ENCODE assay signal across 26 cellular contexts in genomic region chr16:11717811-11718210, GRCh38. TPM values are rescaled to one million over a fixed set of nuclear protein-coding genes. Genes with fewer than 3 reads are reported as not detected.
A peak's percentile ranks its signal among the peaks of the same experiment; 100 is the strongest.
DNase-seq lines count a peak whose midpoint lies in the region; ATAC-seq, FAIRE-seq and TF ChIP-seq lines count a peak whose summit lies in the region.
"Had no signal": no experiment of that assay in that cellular context is flagged by ENCODE, and none has a peak within 500 bp of the region (broad histone marks: within the 10 kb centered on the region; RNA-seq: fewer than 3 reads in every experiment).

No MANE protein-coding gene starts in this region.

- WGBS in GM12878 (ENCODE audit: insufficient coverage, insufficient replicate concordance, low lambda C conversion rate, missing lambda C conversion rate) = 24% methylated on average over 5 of the region's 5 CpGs

- in situ Hi-C loops in GM12878 (cut with MboI) = no loop called here

- H2AFZ ChIP-seq in Karpas-422 (ENCODE audit: low read length) (no peak overlapping the region), GM12878 (ENCODE audit: control insufficient read depth, low read depth, low read length) (no peak overlapping the region)

- peak overlapping the region in 2 of 3 donors; percentile 85 for H3K27ac Mint-ChIP-seq in CD4-positive, CD25-positive, alpha-beta regulatory T cell
- H3K27ac Mint-ChIP-seq in natural killer cell treated with Interleukin-12 subunit alpha and Interleukin-12 subunit beta and Interleukin-15 and Interleukin-18, amount 100 ng/mL, for 72 hours = no peak overlapping the region
- H3K27ac Mint-ChIP-seq: T-helper 1 cell treated with Interleukin-12 subunit alpha and Interleukin-12 subunit beta and Interleukin-4 antibody, amounts not matched to agents 30 μg/mL and 1 μg/mL, for 36 hours had no signal

- H3K27me3 Mint-ChIP-seq in CD4-positive, CD25-positive, alpha-beta regulatory T cell = peaks cover 4% of the 10 kb centered on the region
- H3K27me3 Mint-ChIP-seq in natural killer cell treated with Interleukin-12 subunit alpha and Interleukin-12 subunit beta and Interleukin-15 and Interleukin-18, amount 100 ng/mL, for 72 hours = no peaks in the 10 kb centered on the region
- H3K27me3 Mint-ChIP-seq: effector memory CD8-positive, alpha-beta T cell had no signal

- RAD21 ChIA-PET in GM12878 (lab: Charles Lee; ENCODE audit: unreplicated experiment) = interaction anchor here (0.7 to 2.2 kb wide), 4 partner anchors 33 to 186 kb away, joined by 3 to 10 read pairs (median 6); partner anchors contain the start of gene ZC3H7A

- TF ChIP-seq POLR2A in GM12878 (IDR thresholded peaks at IDR 0.05; ENCODE audit: low read depth, low read length) = no peak

- peak overlapping the region; percentile 7 for H3K27ac ChIP-seq in CD4-positive, CD25-positive, alpha-beta regulatory T cell (ENCODE audit: insufficient read depth, low read length, poor library complexity, severe bottlenecking)
- H3K27ac ChIP-seq in Karpas-422 (ENCODE audit: low read length) (peak overlapping the region; percentile 32), GM12878 (ENCODE audit: control insufficient read depth, insufficient read depth) (no peak overlapping the region), rectal smooth muscle tissue (ENCODE audit: low read depth, low read length) (peak overlapping the region; percentile 34), caudate nucleus (ENCODE audit: low read depth, low read length) (no peak overlapping the region)
- H3K27ac ChIP-seq: esophagus squamous epithelium, neutrophil had no signal

- H3K4me3 Mint-ChIP-seq in CD4-positive, CD25-positive, alpha-beta regulatory T cell = peak overlapping the region in 1 of 4 donors; percentile 19
- H3K4me3 Mint-ChIP-seq in natural killer cell treated with Interleukin-12 subunit alpha and Interleukin-12 subunit beta and Interleukin-15 and Interleukin-18, amount 100 ng/mL, for 72 hours = no peak overlapping the region
- H3K4me3 Mint-ChIP-seq: effector memory CD8-positive, alpha-beta T cell; T-helper 1 cell treated with Interleukin-12 subunit alpha and Interleukin-12 subunit beta and Interleukin-4 antibody, amounts not matched to agents 30 μg/mL and 1 μg/mL, for 36 hours had no signal

- ATAC-seq in CD4-positive, CD25-positive, alpha-beta regulatory T cell (ENCODE audit: low read depth in 2 of 2) = no peak
- ATAC-seq in GM12878 = no peak
- no peak for ATAC-seq in natural killer cell treated with Interleukin-12 subunit alpha and Interleukin-12 subunit beta and Interleukin-15 and Interleukin-18, amount 100 ng/mL, for 72 hours
- ATAC-seq: effector memory CD8-positive, alpha-beta T cell; gastroesophageal sphincter; HCT116; left ventricle myocardium superior; mucosa of descending colon had no signal

- no peaks in the 10 kb centered on the region for H3K9me3 ChIP-seq in CD4-positive, CD25-positive, alpha-beta regulatory T cell (ENCODE audit: control insufficient read depth in 2 of 2, low read length in 2 of 2)
- H3K9me3 ChIP-seq in Karpas-422 (ENCODE audit: low read length) (no peaks in the 10 kb centered on the region), GM12878 (replicated peaks; ENCODE audit: control insufficient read depth, insufficient read depth, low read length) (no peaks in the 10 kb centered on the region)
- H3K9me3 ChIP-seq: esophagus squamous epithelium, gastroesophageal sphincter, mucosa of descending colon, neutrophil, uterus had no signal

- H3K36me3 ChIP-seq in CD4-positive, CD25-positive, alpha-beta regulatory T cell (ENCODE audit: control insufficient read depth, insufficient read depth, low read length) = peaks cover 69% of the 10 kb centered on the region
- peaks cover 39% of the 10 kb centered on the region for H3K36me3 ChIP-seq in Karpas-422 (ENCODE audit: insufficient read depth, low read length)
- peaks cover 21 to 29% of the 10 kb centered on the region in 2 experiments for H3K36me3 ChIP-seq in GM12878 (ENCODE audit: control insufficient read depth in 2 of 2, insufficient read depth in 2 of 2, low read length in 1 of 2)
- H3K36me3 ChIP-seq in rectal smooth muscle tissue (ENCODE audit: control insufficient read depth, insufficient read depth, low read length) = peaks cover 15% of the 10 kb centered on the region
- H3K36me3 ChIP-seq: uterus had no signal

- no peaks in the 10 kb centered on the region for H3K27me3 ChIP-seq in CD4-positive, CD25-positive, alpha-beta regulatory T cell (ENCODE audit: control insufficient read depth, insufficient read depth, low read length)
- H3K27me3 ChIP-seq in Karpas-422 (ENCODE audit: low read length) = no peaks in the 10 kb centered on the region
- no peaks in the 10 kb centered on the region for H3K27me3 ChIP-seq in GM12878 (replicated peaks in 1 of 2; ENCODE audit: control insufficient read depth in 2 of 2, insufficient read depth in 2 of 2, low read length in 1 of 2)
- H3K27me3 ChIP-seq in rectal smooth muscle tissue (ENCODE audit: control insufficient read depth, insufficient read depth, low read length) = no peaks in the 10 kb centered on the region
- H3K27me3 ChIP-seq: esophagus squamous epithelium, gastroesophageal sphincter, neutrophil, uterus had no signal

- SMC1A ChIA-PET in GM12878 (lab: Charles Lee; ENCODE audit: uncharacterized antibody, unreplicated experiment) = interaction anchor here (1.1 to 6.7 kb wide), 8 partner anchors 10 to 186 kb away, joined by 3 to 41 read pairs (median 6); no protein-coding TSS in a partner anchor

- H3K9me3 Mint-ChIP-seq in CD4-positive, CD25-positive, alpha-beta regulatory T cell = no peaks in the 10 kb centered on the region
- no peaks in the 10 kb centered on the region for H3K9me3 Mint-ChIP-seq in natural killer cell treated with Interleukin-12 subunit alpha and Interleukin-12 subunit beta and Interleukin-15 and Interleukin-18, amount 100 ng/mL, for 72 hours
- H3K9me3 Mint-ChIP-seq: effector memory CD8-positive, alpha-beta T cell; T-helper 1 cell treated with Interleukin-12 subunit alpha and Interleukin-12 subunit beta and Interleukin-4 antibody, amounts not matched to agents 30 μg/mL and 1 μg/mL, for 36 hours had no signal

- H3K79me2 ChIP-seq in Karpas-422 (ENCODE audit: low read length) = peaks cover 33% of the 10 kb centered on the region
- H3K79me2 ChIP-seq in GM12878 (ENCODE audit: control insufficient read depth, insufficient read depth, low read length) = no peaks in the 10 kb centered on the region; the same call in none of the 2 replicates

- TF ChIP-seq EP300 in GM12878 (IDR thresholded peaks at IDR 0.05; ENCODE audit: borderline replicate concordance in 1 of 2, control insufficient read depth in 1 of 2, low read depth in 2 of 2, low read length in 2 of 2) = no peak

- CTCF ChIA-PET in GM12878 (lab: Yijun Ruan, JAX) = interaction anchor here (0.7 to 2.1 kb wide), 3 partner anchors 14 to 25 kb away, joined by 3 to 5 read pairs (median 5); no protein-coding TSS in a partner anchor

- TF ChIP-seq CTCF in GM12878 (IDR thresholded peaks at IDR 0.05 in 2 of 3, conservative IDR thresholded peaks at IDR 0.05 in 1 of 3; ENCODE audit: control insufficient read depth in 2 of 3, extremely low read depth in 1 of 3, insufficient read depth in 1 of 3, low read depth in 3 of 3, low read length in 3 of 3) = no peak

- POLR2A ChIA-PET in GM12878 (lab: Charles Lee) = interaction anchor here (0.5 to 2.2 kb wide), 4 partner anchors 23 to 94 kb away, joined by 3 to 8 read pairs (median 5); partner anchors contain the start of gene TXNDC11

- intact Hi-C loops in GM12878 (cut with micrococcal nuclease; ENCODE audit: unreplicated experiment) = loop anchor here (5.0 kb wide), 1 partner anchor 311 kb away; no protein-coding TSS in a partner anchor

- H3K9ac ChIP-seq in Karpas-422 (ENCODE audit: low read length) (no peak overlapping the region), GM12878 (ENCODE audit: control insufficient read depth, insufficient read depth, low read length) (no peak overlapping the region), rectal smooth muscle tissue (ENCODE audit: low read length) (no peak overlapping the region)

- H3K4me2 ChIP-seq in Karpas-422 (ENCODE audit: low read depth, low read length, poor library complexity, severe bottlenecking) (no peak overlapping the region), GM12878 (ENCODE audit: control insufficient read depth, insufficient read depth) (no peak overlapping the region)

- H3K36me3 Mint-ChIP-seq in CD4-positive, CD25-positive, alpha-beta regulatory T cell = peaks cover 41% of the 10 kb centered on the region
- peaks cover 7% of the 10 kb centered on the region for H3K36me3 Mint-ChIP-seq in natural killer cell treated with Interleukin-12 subunit alpha and Interleukin-12 subunit beta and Interleukin-15 and Interleukin-18, amount 100 ng/mL, for 72 hours

- no peak for DNase-seq in CD4-positive, CD25-positive, alpha-beta regulatory T cell
- DNase-seq in Karpas-422 (no peak), GM12878 (ENCODE audit: low read depth, low spot score) (no peak), caudate nucleus (lab: John Stamatoyannopoulos, UW) (no peak), NCI-H2196 (lab: John Stamatoyannopoulos, UW; ENCODE audit: unreplicated experiment) (no peak), cortex of kidney (lab: John Stamatoyannopoulos, UW) (no peak)
- DNase-seq in natural killer cell treated with Interleukin-12 subunit alpha and Interleukin-12 subunit beta and Interleukin-15 and Interleukin-18, amount 100 ng/mL, for 72 hours (ENCODE audit: low spot score) = no peak
- DNase-seq: activated CD4-positive, alpha-beta T cell treated with anti-CD3 and anti-CD28 coated beads for 4 hours; DND-41; effector memory CD8-positive, alpha-beta T cell; esophagus squamous epithelium; KG1; left ventricle myocardium superior; mucosa of descending colon; MV-4-11; NCI-H187; NCI-H82; retina; SIG-M5; uterus had no signal

- H3K9me2 ChIP-seq in Karpas-422 (replicated peaks; ENCODE audit: insufficient read depth, low read length) = no peaks in the 10 kb centered on the region

- no TSS peak for BruUV-seq in GM12878 (replicated peaks; lab: Mats Ljungman, UMichigan)

- H4K20me1 ChIP-seq in Karpas-422 (ENCODE audit: insufficient read depth, low read depth, low read length) (no peaks in the 10 kb centered on the region; the same call in 1 of the 2 replicates), GM12878 (ENCODE audit: control insufficient read depth, insufficient read depth) (no peaks in the 10 kb centered on the region)

- TF ChIP-seq RAD21 in GM12878 (IDR thresholded peaks at IDR 0.05; ENCODE audit: insufficient read depth, low read depth, low read length) = no peak

- H3K4me3 ChIP-seq in CD4-positive, CD25-positive, alpha-beta regulatory T cell (ENCODE audit: low read depth, low read length) = no peak overlapping the region
- no peak overlapping the region for H3K4me3 ChIP-seq in Karpas-422 (ENCODE audit: low read length)
- H3K4me3 ChIP-seq in GM12878 = no peak overlapping the region
- no peak overlapping the region for H3K4me3 ChIP-seq in rectal smooth muscle tissue (ENCODE audit: low read length)
- H3K4me3 ChIP-seq: esophagus squamous epithelium, gastroesophageal sphincter, mucosa of descending colon, uterus had no signal

- no peaks in the 10 kb centered on the region for H3K4me1 ChIP-seq in CD4-positive, CD25-positive, alpha-beta regulatory T cell (ENCODE audit: control insufficient read depth, insufficient read depth, low read length, poor library complexity, severe bottlenecking)
- H3K4me1 ChIP-seq in Karpas-422 (ENCODE audit: low read length) (peaks cover 43% of the 10 kb centered on the region), GM12878 (ENCODE audit: control insufficient read depth, insufficient read depth, low read length) (peaks cover 16% of the 10 kb centered on the region), rectal smooth muscle tissue (ENCODE audit: control insufficient read depth, insufficient read depth, low read length) (peaks cover 11% of the 10 kb centered on the region)
- H3K4me1 ChIP-seq: uterus had no signal

- H3K4me1 Mint-ChIP-seq in CD4-positive, CD25-positive, alpha-beta regulatory T cell = peaks cover 31 to 44% (median 42%) of the 10 kb centered on the region in 4 donors
- peaks cover 6 to 16% of the 10 kb centered on the region in 2 donors for H3K4me1 Mint-ChIP-seq in natural killer cell treated with Interleukin-12 subunit alpha and Interleukin-12 subunit beta and Interleukin-15 and Interleukin-18, amount 100 ng/mL, for 72 hours (ENCODE audit: low read depth in 2 of 2)

- peak; percentile 78 for FAIRE-seq in GM12878 (lab: Jason Lieb, UNC)
- FAIRE-seq: islet of Langerhans had no signal

RNA-seq across cellular contexts. Expression of gene TXNDC11, which starts 24.8 kb away (rescaled TPM):
- 178 TPM for total RNA-seq in CD4-positive, CD25-positive, alpha-beta regulatory T cell
- 10 to 100 TPM; 64.9 to 77.2 (median 70.0) TPM for polyA plus RNA-seq in CD4-positive, CD25-positive, alpha-beta regulatory T cell
- total RNA-seq in Karpas-422 (2014; rRNA removed; shearing (Covaris generic); ENCODE audit: low replicate concordance) = 28.5 and 49.6 TPM in 2 replicates
- 97.8 and 99.6 TPM in 2 replicates for total RNA-seq in GM12878 (2013; cell fraction: nucleolus; rRNA removed)
- total RNA-seq in GM12878 (2014; rRNA removed) (54.4 and 59.1 TPM in 2 replicates), GM12878 (2014; rRNA removed; fragmentation: Illumina TruSeq; extraction: Trizol) (33.3 and 43.1 TPM in 2 replicates), GM12878 (2021) (45.8 and 51.8 TPM in 2 replicates)
- 38.0 TPM for polyA plus RNA-seq in GM12878 (2011; ENCODE audit: low read depth)
- polyA plus RNA-seq in GM12878 (2011; rRNA removed) (71.0 and 86.7 TPM in 2 replicates), GM12878 (2014; fragmentation: Illumina TruSeq; extraction: Trizol) (40.7 and 49.9 TPM in 2 replicates), GM12878 (2014; fragmentation: Nextera tagmentation; extraction: Ambion mirVana) (1 to 10 TPM; 1.7 to 7.3 TPM), GM12878 (2014; rRNA removed) (57.0 and 59.9 TPM in 2 replicates), GM12878 (2016; fragmentation: Nextera tagmentation; extraction: Ambion mirVana) (10 to 100 TPM; 69.8 to 70.7 TPM)
- polyA plus RNA-seq in GM12878 (2011; cell fraction: cytosol; rRNA removed) = 96.3 and 103 TPM in 2 replicates
- polyA plus RNA-seq in GM12878 (2011; cell fraction: nucleus; rRNA removed) = 86.4 and 91.4 TPM in 2 replicates
- polyA plus RNA-seq in GM12878 (2012) = 48.2 and 55.5 TPM in 2 replicates
- polyA minus RNA-seq in GM12878 (2011; rRNA and poly(A)+ RNA removed) = 79.2 and 95.3 TPM in 2 replicates
- 28.7 and 34.5 TPM in 2 replicates for polyA minus RNA-seq in GM12878 (2011; cell fraction: cytosol; rRNA and poly(A)+ RNA removed)
- polyA minus RNA-seq in GM12878 (2011; cell fraction: nucleus; rRNA and poly(A)+ RNA removed) = 27.4 and 50.4 TPM in 2 replicates
- 10 to 100 TPM; 62.4 to 73.2 TPM for total RNA-seq in natural killer cell treated with Interleukin-12 subunit alpha and Interleukin-12 subunit beta and Interleukin-15 and Interleukin-18, amount 100 ng/mL, for 72 hours

RNA-seq across cellular contexts. Expression of gene SNN, which starts 49.6 kb away (rescaled TPM):
- 27.5 TPM for total RNA-seq in CD4-positive, CD25-positive, alpha-beta regulatory T cell
- 10 to 100 TPM; 14.5 to 31.2 (median 23.8) TPM for polyA plus RNA-seq in CD4-positive, CD25-positive, alpha-beta regulatory T cell
- total RNA-seq in Karpas-422 (2014; rRNA removed; shearing (Covaris generic); ENCODE audit: low replicate concordance) = 27.4 and 34.2 TPM in 2 replicates
- total RNA-seq in GM12878 (2013; cell fraction: nucleolus; rRNA removed) = 34.4 and 35.4 TPM in 2 replicates
- total RNA-seq in GM12878 (2014; rRNA removed) (25.6 and 28.2 TPM in 2 replicates), GM12878 (2014; rRNA removed; fragmentation: Illumina TruSeq; extraction: Trizol) (26.9 and 27.3 TPM in 2 replicates), GM12878 (2021) (38.5 and 40.4 TPM in 2 replicates)
- polyA plus RNA-seq in GM12878 (2011; ENCODE audit: low read depth) = 15.3 TPM
- polyA plus RNA-seq in GM12878 (2011; rRNA removed) (32.8 and 43.4 TPM in 2 replicates), GM12878 (2014; fragmentation: Illumina TruSeq; extraction: Trizol) (26.5 and 32.4 TPM in 2 replicates), GM12878 (2014; fragmentation: Nextera tagmentation; extraction: Ambion mirVana) (1 to 10 TPM; 2.2 to 5.2 TPM), GM12878 (2014; rRNA removed) (40.0 and 42.4 TPM in 2 replicates), GM12878 (2016; fragmentation: Nextera tagmentation; extraction: Ambion mirVana) (10 to 100 TPM; 17.4 to 22.6 TPM)
- polyA plus RNA-seq in GM12878 (2011; cell fraction: cytosol; rRNA removed) = 35.7 and 49.6 TPM in 2 replicates
- 25.6 and 27.0 TPM in 2 replicates for polyA plus RNA-seq in GM12878 (2011; cell fraction: nucleus; rRNA removed)
- 19.4 and 29.5 TPM in 2 replicates for polyA plus RNA-seq in GM12878 (2012)
- polyA minus RNA-seq in GM12878 (2011; rRNA and poly(A)+ RNA removed) = 17.0 and 24.5 TPM in 2 replicates
- 10.7 and 12.4 TPM in 2 replicates for polyA minus RNA-seq in GM12878 (2011; cell fraction: cytosol; rRNA and poly(A)+ RNA removed)
- 9.7 and 16.1 TPM in 2 replicates for polyA minus RNA-seq in GM12878 (2011; cell fraction: nucleus; rRNA and poly(A)+ RNA removed)
- 1 to 10 TPM in 1 of 2 donors, under 1 TPM in 1; 0.43 to 1.1 TPM for total RNA-seq in natural killer cell treated with Interleukin-12 subunit alpha and Interleukin-12 subunit beta and Interleukin-15 and Interleukin-18, amount 100 ng/mL, for 72 hours

Comparison
In these comparisons a context has a peak if more than half of its experiments do, and no peak if none do; other contexts are left out.
1. H3K27ac ChIP-seq: peak in CD4-positive, CD25-positive, alpha-beta regulatory T cell (single experiment), Karpas-422 (single experiment) and rectal smooth muscle tissue (single experiment); none in GM12878 (single experiment) and caudate nucleus (single experiment).
2. H3K27ac Mint-ChIP-seq: peak in CD4-positive, CD25-positive, alpha-beta regulatory T cell (2 of 3); none in natural killer cell treated with Interleukin-12 subunit alpha and Interleukin-12 subunit beta and Interleukin-15 and Interleukin-18, amount 100 ng/mL, for 72 hours (0 of 2).
3. RNA of gene SNN, which starts 49.6 kb away (total RNA-seq): 25.6 to 40.4 TPM in GM12878, 27.5 TPM in CD4-positive, CD25-positive, alpha-beta regulatory T cell (single experiment) and 27.4 to 34.2 TPM in Karpas-422; 0.43 to 1.1 TPM in natural killer cell treated with Interleukin-12 subunit alpha and Interleukin-12 subunit beta and Interleukin-15 and Interleukin-18, amount 100 ng/mL, for 72 hours; every median in the first group is over 10 times any median in the second.